8 cellular contexts compared by ENCODE assay signal in genomic region chr17:21019976-21020575, GRCh38. TPM values are rescaled to one million over a fixed set of nuclear protein-coding genes. Genes with fewer than 3 reads are reported as not detected.
DNase-seq lines count a peak whose midpoint lies in the region; ATAC-seq and TF ChIP-seq lines count a peak whose summit lies in the region.

No MANE protein-coding gene starts in this region.

- no peaks in the 10 kb centered on the region for H3K9me3 Mint-ChIP-seq in CD8-positive, alpha-beta T cell
- H3K9me3 Mint-ChIP-seq in progenitor cell of endocrine pancreas (ENCODE audit: low read depth): no peaks in the 10 kb centered on the region

- H3K27ac Mint-ChIP-seq in CD8-positive, alpha-beta T cell: peak overlapping the region; percentile 18
- peak overlapping the region; percentile 65 for H3K27ac Mint-ChIP-seq in progenitor cell of endocrine pancreas

- no peak overlapping the region for H3K4me3 Mint-ChIP-seq in CD8-positive, alpha-beta T cell
- no peak overlapping the region for H3K4me3 Mint-ChIP-seq in progenitor cell of endocrine pancreas (ENCODE audit: low read depth)

- peaks cover 91% of the 10 kb centered on the region for H3K36me3 Mint-ChIP-seq in CD8-positive, alpha-beta T cell
- peaks cover 52% of the 10 kb centered on the region for H3K36me3 Mint-ChIP-seq in progenitor cell of endocrine pancreas (ENCODE audit: insufficient read depth)

- 57 to 68% methylated on average over 5 to 6 of the region's 6 CpGs for WGBS in esophagus squamous epithelium, 2 donors

- H3K36me3 ChIP-seq in CD8-positive, alpha-beta T cell (ENCODE audit: insufficient read depth, low read length): peaks cover 80% of the 10 kb centered on the region
- H3K36me3 ChIP-seq in WERI-Rb-1 (peaks cover 99% of the 10 kb centered on the region), esophagus squamous epithelium (peaks cover 47 to 99% (median 59%) of the 10 kb centered on the region in 3 donors)

- H3K27ac ChIP-seq in CD8-positive, alpha-beta T cell (ENCODE audit: low read depth, low read length): no peak overlapping the region
- H3K27ac ChIP-seq in WERI-Rb-1 (no peak overlapping the region), esophagus squamous epithelium (peak overlapping the region in 2 of 4 donors; percentile 33 to 44)

- POLR2A ChIA-PET in CD8-positive, alpha-beta T cell (lab: Charles Lee): no interaction called here
- POLR2A ChIA-PET in HEK293T (lab: Yijun Ruan, JAX): no interaction called here

- ATAC-seq in CD8-positive, alpha-beta T cell: peak; percentile 81
- no peak for ATAC-seq in GM19023 (IDR thresholded peaks at IDR 0.05; ENCODE audit: unreplicated experiment)
- no peak for ATAC-seq in GM18511 (IDR thresholded peaks at IDR 0.05; ENCODE audit: unreplicated experiment)

- H3K4me1 ChIP-seq in CD8-positive, alpha-beta T cell (ENCODE audit: insufficient read depth, low read length): peaks cover 21% of the 10 kb centered on the region
- H3K4me1 ChIP-seq in esophagus squamous epithelium: peaks cover 0 to 48% (median 9%) of the 10 kb centered on the region in 3 donors

- intact Hi-C loops in CD8-positive, alpha-beta T cell (cut with DNase I, micrococcal nuclease): loop anchor here (1.0 kb wide), 2 partner anchors 23 to 79 kb away; partner anchors contain the start of gene USP22 (in 2 of the 2)
- intact Hi-C loops in esophagus squamous epithelium (cut with DNase I): no loop called here

- CTCF ChIA-PET in CD8-positive, alpha-beta T cell (lab: Charles Lee): interaction anchor here (1.1 to 1.3 kb wide), 5 partner anchors 23 to 80 kb away, joined by 3 to 4 read pairs (median 3); partner anchors contain the start of gene USP22
- CTCF ChIA-PET in HEK293T (lab: Yijun Ruan, JAX): interaction anchor here (1.2 kb wide), 1 partner anchor 17 kb away, joined by 3 read pairs; no protein-coding TSS in a partner anchor

- no peak for TF ChIP-seq POLR2A in esophagus squamous epithelium (IDR thresholded peaks at IDR 0.05)

- TF ChIP-seq CTCF in CD8-positive, alpha-beta T cell (IDR thresholded peaks at IDR 0.05): no peak
- peak; percentile 43 for TF ChIP-seq CTCF in WERI-Rb-1 (IDR thresholded peaks at IDR 0.05; ENCODE audit: low read depth, low read length)
- peak in 5 of 6 experiments; percentile 8 to 35 (median 22) for TF ChIP-seq CTCF in esophagus squamous epithelium (IDR thresholded peaks at IDR 0.05)
- TF ChIP-seq CTCF in progenitor cell of endocrine pancreas (IDR thresholded peaks at IDR 0.05; ENCODE audit: unreplicated experiment): peak; percentile 46

- peak in 4 of 7 experiments; percentile 26 to 64 (median 52) for DNase-seq in CD8-positive, alpha-beta T cell
- DNase-seq in HEK293T (ENCODE audit: extremely low spot score): peak; percentile 52
- peak; percentile 47 for DNase-seq in WERI-Rb-1
- DNase-seq in esophagus squamous epithelium (lab: John Stamatoyannopoulos, UW): no peak
- no peak for DNase-seq in progenitor cell of endocrine pancreas (ENCODE audit: low spot score, unreplicated experiment)
- no peak for DNase-seq in NK-92 treated with Interleukin-12 subunit alpha and Interleukin-12 subunit beta, amount 100 ng/mL, for 24 hours (lab: John Stamatoyannopoulos, UW)

- H3K4me1 Mint-ChIP-seq in CD8-positive, alpha-beta T cell (ENCODE audit: low read depth): peaks cover 45% of the 10 kb centered on the region
- peaks cover 6% of the 10 kb centered on the region for H3K4me1 Mint-ChIP-seq in progenitor cell of endocrine pancreas (ENCODE audit: low read depth)

- H3K9me3 ChIP-seq in CD8-positive, alpha-beta T cell (ENCODE audit: low read length): no peaks in the 10 kb centered on the region
- H3K9me3 ChIP-seq in WERI-Rb-1 (ENCODE audit: severe bottlenecking): no peaks in the 10 kb centered on the region
- no peaks in the 10 kb centered on the region for H3K9me3 ChIP-seq in esophagus squamous epithelium

- H3K27me3 ChIP-seq in CD8-positive, alpha-beta T cell (ENCODE audit: insufficient read depth, low read length): no peaks in the 10 kb centered on the region
- H3K27me3 ChIP-seq in WERI-Rb-1 (ENCODE audit: insufficient read depth, low read depth, severe bottlenecking): no peaks in the 10 kb centered on the region
- H3K27me3 ChIP-seq in esophagus squamous epithelium: no peaks in the 10 kb centered on the region

- no peak overlapping the region for H3K4me3 ChIP-seq in CD8-positive, alpha-beta T cell (ENCODE audit: low read depth, low read length)
- H3K4me3 ChIP-seq in WERI-Rb-1 (ENCODE audit: low read depth, low read length) (no peak overlapping the region), esophagus squamous epithelium (no peak overlapping the region)

- no peaks in the 10 kb centered on the region for H3K27me3 Mint-ChIP-seq in CD8-positive, alpha-beta T cell (ENCODE audit: low read depth)
- H3K27me3 Mint-ChIP-seq in progenitor cell of endocrine pancreas: no peaks in the 10 kb centered on the region

TF ChIP-seq in HEK293T, 16 proteins besides CTCF, POLR2A, EP300 and RAD21:
- TF ChIP-seq SP1 (IDR thresholded peaks at IDR 0.05) (no peak), BHLHE40 (IDR thresholded peaks at IDR 0.05; ENCODE audit: borderline replicate concordance) (no peak), CTBP1 (IDR thresholded peaks at IDR 0.05; ENCODE audit: borderline replicate concordance) (no peak), ARNT (IDR thresholded peaks at IDR 0.05) (no peak), HDGF (IDR thresholded peaks at IDR 0.05; ENCODE audit: borderline replicate concordance) (no peak), FOXM1 (IDR thresholded peaks at IDR 0.05; ENCODE audit: borderline replicate concordance) (no peak), LEF1 (IDR thresholded peaks at IDR 0.05; ENCODE audit: borderline replicate concordance) (no peak), TARDBP (IDR thresholded peaks at IDR 0.05) (no peak), ZNF384 (IDR thresholded peaks at IDR 0.05) (no peak), SUZ12 (IDR thresholded peaks at IDR 0.05) (no peak), L3MBTL2 (conservative IDR thresholded peaks at IDR 0.05) (no peak), NFRKB (IDR thresholded peaks at IDR 0.05) (no peak), FOXK2 (IDR thresholded peaks at IDR 0.05) (no peak), FOXA1 (IDR thresholded peaks at IDR 0.05) (no peak), ELF4 (IDR thresholded peaks at IDR 0.05) (no peak), PKNOX1 (IDR thresholded peaks at IDR 0.05) (no peak)

RNA-seq across cellular contexts. Expression of gene USP22, which starts 22.7 kb away (rescaled TPM):
- 100 to 1,000 TPM; 177 to 190 TPM for total RNA-seq in CD8-positive, alpha-beta T cell
- total RNA-seq in esophagus squamous epithelium: 10 to 100 TPM; 61.7 to 91.2 (median 78.0) TPM
- 368 and 373 TPM in 2 replicates for total RNA-seq in progenitor cell of endocrine pancreas

Comparison
In these comparisons a context has a peak if more than half of its experiments do, and no peak if none do; other contexts are left out.
1. DNase-seq: peak in CD8-positive, alpha-beta T cell (4 of 7), HEK293T (single experiment) and WERI-Rb-1 (single experiment); none in esophagus squamous epithelium (single experiment), progenitor cell of endocrine pancreas (single experiment) and NK-92 treated with Interleukin-12 subunit alpha and Interleukin-12 subunit beta, amount 100 ng/mL, for 24 hours (single experiment).